ENCODE assay signal across 9 cellular contexts in the genomic region with DNA sequence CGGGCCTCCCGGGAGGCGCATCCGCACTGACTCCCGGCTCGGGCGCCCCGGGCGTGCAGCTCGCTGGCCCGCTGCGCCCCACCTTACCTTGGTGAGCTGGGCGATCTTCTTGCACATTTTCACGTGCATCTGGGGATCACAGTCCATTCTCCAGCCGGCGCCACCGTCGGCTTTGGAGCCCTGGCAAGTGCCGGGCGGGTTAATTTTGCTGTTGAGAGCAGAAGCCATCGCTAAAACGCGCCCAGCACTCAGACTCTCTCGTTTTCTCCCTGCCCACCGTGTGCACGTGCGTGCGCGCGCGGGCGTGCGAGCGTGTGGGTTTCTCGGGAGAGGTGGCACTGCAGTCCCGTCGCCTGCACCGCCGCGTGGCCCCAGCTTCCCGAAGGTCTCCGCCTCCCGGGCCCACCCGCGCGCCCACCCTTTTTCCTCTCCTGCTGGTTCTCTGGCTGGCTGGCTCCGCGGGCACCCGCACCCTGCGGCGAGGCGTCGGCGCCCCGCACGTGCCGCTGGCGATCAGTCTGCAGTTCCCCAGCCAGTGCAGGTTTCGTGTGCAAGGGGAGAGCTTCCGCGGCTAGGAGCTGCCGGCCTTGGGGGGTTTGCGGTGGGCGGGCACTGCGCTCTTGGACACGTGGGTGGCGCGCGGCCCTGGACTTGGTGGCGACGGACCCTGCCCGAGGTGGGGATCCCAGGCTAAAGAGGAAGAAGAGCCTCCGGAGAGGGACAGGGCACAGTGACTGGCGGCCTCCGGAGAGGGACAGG. TPM values are rescaled to one million over a fixed set of nuclear protein-coding genes. Genes with fewer than 3 reads are reported as not detected.
DNase-seq lines count a peak whose midpoint lies in the region; ATAC-seq and TF ChIP-seq lines count a peak whose summit lies in the region.
"Had no signal": no experiment of that assay in that cellular context is flagged by ENCODE, and none has a peak within 500 bp of the region (broad histone marks: within the 10 kb centered on the region; RNA-seq: fewer than 3 reads in every experiment).

A gene (minus strand): TSS at position 550 of the 759 bp plus-strand sequence. CDS start 322 bp downstream, at position 228.

- no peaks in the 10 kb centered on the region for H3F3A ChIP-seq in SK-N-SH (replicated peaks; ENCODE audit: insufficient read depth)

- H3K27me3 ChIP-seq in SK-N-SH (ENCODE audit: insufficient read depth) = no peaks in the 10 kb centered on the region

- DNase-seq in ELF-1 (ENCODE audit: low read depth, low spot score) (peak; percentile 44), SK-N-SH (peak; percentile 63), fibroblast of villous mesenchyme (ENCODE audit: low read depth) (no peak), osteocyte (ENCODE audit: extremely low spot score, unreplicated experiment) (no peak), NOMO-1 (lab: John Stamatoyannopoulos, UW; ENCODE audit: unreplicated experiment in 2 of 2) (no peak), NCI-H1694 (lab: John Stamatoyannopoulos, UW) (no peak)
- DNase-seq in activated CD4-positive, CD25-positive, alpha-beta regulatory T cell treated with anti-CD3 and anti-CD28 coated beads, Interleukin-2, amount 50 U/mL, for 72 hours = no peak

- no peak for ATAC-seq in HG03520 (IDR thresholded peaks at IDR 0.05; ENCODE audit: unreplicated experiment)

- H3K4me1 ChIP-seq in SK-N-SH (ENCODE audit: control insufficient read depth in 1 of 2, insufficient read depth in 2 of 2, low read depth in 1 of 2, low read length in 1 of 2) = no peaks in the 10 kb centered on the region; a peak in 2 of 4 replicates

- no peaks in the 10 kb centered on the region for H3K36me3 ChIP-seq in SK-N-SH (replicated peaks in 1 of 2; ENCODE audit: control insufficient read depth in 1 of 2, insufficient read depth in 2 of 2, low read length in 1 of 2)

- H3K9me2 ChIP-seq in SK-N-SH = no peaks in the 10 kb centered on the region

- H3K27me3 Mint-ChIP-seq in osteocyte (ENCODE audit: unreplicated experiment) = peaks cover 43% of the 10 kb centered on the region

- no peak within 1 kb of the TSS for H3K27ac Mint-ChIP-seq in osteocyte (ENCODE audit: unreplicated experiment)

- H3K9me3 ChIP-seq in SK-N-SH = no peaks in the 10 kb centered on the region

- no peak for TF ChIP-seq EP300 in SK-N-SH (IDR thresholded peaks at IDR 0.05; ENCODE audit: borderline replicate concordance in 1 of 2, low read depth in 1 of 2, low read length in 1 of 2)

- no peaks in the 10 kb centered on the region for H3K36me3 Mint-ChIP-seq in osteocyte (ENCODE audit: unreplicated experiment)

- no peaks in the 10 kb centered on the region for H3K79me2 ChIP-seq in SK-N-SH (ENCODE audit: insufficient read depth)

- 9% methylated on average over 19 of the region's 75 CpGs for WGBS in SK-N-SH (ENCODE audit: low lambda C conversion rate)

- H4K20me1 ChIP-seq in SK-N-SH (ENCODE audit: insufficient read depth) = no peaks in the 10 kb centered on the region

- peak within 1 kb of the TSS; percentile 68 for H3K4me3 Mint-ChIP-seq in osteocyte (ENCODE audit: unreplicated experiment)

- POLR2A ChIA-PET in SK-N-SH (lab: Yijun Ruan, JAX) = no interaction called here

- H3K4me2 ChIP-seq in SK-N-SH = 0 out of 2 replicates have a peak within 1 kb of the TSS, but pooled peaks have one; percentile 57
- H3K4me2 ChIP-seq: KMS-11 had no signal

- H3K4me3 ChIP-seq in SK-N-SH (ENCODE audit: low read depth in 2 of 2, low read length in 1 of 2) = peak within 1 kb of the TSS in 1 of 2 experiments; percentile 26; a peak in 2 of 4 replicates
- peak within 1 kb of the TSS; percentile 45 for H3K4me3 ChIP-seq in fibroblast of villous mesenchyme (ENCODE audit: low read depth, low read length)

- peaks cover 14% of the 10 kb centered on the region for H3K4me1 Mint-ChIP-seq in osteocyte (ENCODE audit: unreplicated experiment)

- H2AFZ ChIP-seq in SK-N-SH (ENCODE audit: low read depth) = no peak within 1 kb of the TSS

- no peak within 1 kb of the TSS for H3K27ac ChIP-seq in SK-N-SH (ENCODE audit: low read depth in 2 of 2, low read length in 1 of 2)
- H3K27ac ChIP-seq: KMS-11 had no signal

- no peak for TF ChIP-seq RAD21 in SK-N-SH (IDR thresholded peaks at IDR 0.05; ENCODE audit: low read length)

- CTCF ChIA-PET in SK-N-SH (lab: Yijun Ruan, JAX) = interaction anchor here (1.4 to 1.5 kb wide), 2 partner anchors 92 to 232 kb away, joined by 3 to 4 read pairs; no protein-coding TSS in a partner anchor

- no peak within 1 kb of the TSS for H3K9ac ChIP-seq in SK-N-SH
- H3K9ac ChIP-seq: KMS-11 had no signal

- no peak for TF ChIP-seq CTCF in SK-N-SH (IDR thresholded peaks at IDR 0.05)
- TF ChIP-seq CTCF in fibroblast of villous mesenchyme (IDR thresholded peaks at IDR 0.05; ENCODE audit: insufficient read depth, low read depth, low read length) = no peak
- no peak for TF ChIP-seq CTCF in osteocyte (IDR thresholded peaks at IDR 0.05)

- H3K9me3 Mint-ChIP-seq in osteocyte (ENCODE audit: unreplicated experiment) = no peaks in the 10 kb centered on the region

TF ChIP-seq in SK-N-SH, 30 proteins besides CTCF, POLR2A, EP300 and RAD21:
- TF ChIP-seq FOXM1 (IDR thresholded peaks at IDR 0.05; ENCODE audit: low read depth) = no peak
- TF ChIP-seq, protein P1, sequence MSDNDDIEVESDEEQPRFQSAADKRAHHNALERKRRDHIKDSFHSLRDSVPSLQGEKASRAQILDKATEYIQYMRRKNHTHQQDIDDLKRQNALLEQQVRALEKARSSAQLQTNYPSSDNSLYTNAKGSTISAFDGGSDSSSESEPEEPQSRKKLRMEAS (IDR thresholded peaks at IDR 0.05; ENCODE audit: low read depth) = 0 out of 2 replicates have a peak, but pooled peaks have one; percentile 21
- TF ChIP-seq, protein P2, sequence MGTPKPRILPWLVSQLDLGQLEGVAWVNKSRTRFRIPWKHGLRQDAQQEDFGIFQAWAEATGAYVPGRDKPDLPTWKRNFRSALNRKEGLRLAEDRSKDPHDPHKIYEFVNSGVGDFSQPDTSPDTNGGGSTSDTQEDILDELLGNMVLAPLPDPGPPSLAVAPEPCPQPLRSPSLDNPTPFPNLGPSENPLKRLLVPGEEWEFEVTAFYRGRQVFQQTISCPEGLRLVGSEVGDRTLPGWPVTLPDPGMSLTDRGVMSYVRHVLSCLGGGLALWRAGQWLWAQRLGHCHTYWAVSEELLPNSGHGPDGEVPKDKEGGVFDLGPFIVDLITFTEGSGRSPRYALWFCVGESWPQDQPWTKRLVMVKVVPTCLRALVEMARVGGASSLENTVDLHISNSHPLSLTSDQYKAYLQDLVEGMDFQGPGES (IDR thresholded peaks at IDR 0.05; ENCODE audit: low read depth, low read length) = no peak
- TF ChIP-seq ELF1 (IDR thresholded peaks at IDR 0.05) = no peak

RNA-seq across cellular contexts. Expression of the gene that starts here (rescaled TPM):
- polyA plus RNA-seq in SK-N-SH (2012; rRNA removed) = not detected in 2 replicates
- polyA plus RNA-seq in SK-N-SH (2012; cell fraction: cytosol; rRNA removed) = under 0.01 TPM in 2 replicates
- 0.04 TPM in 1 of 2 replicates, not detected in the other for polyA plus RNA-seq in SK-N-SH (2012; cell fraction: nucleus; rRNA removed)
- total RNA-seq in fibroblast of villous mesenchyme = under 0.01 TPM in 1 of 2 replicates, not detected in the other
- total RNA-seq in osteocyte = not detected in 2 replicates

Comparison
In these comparisons a context has a peak if more than half of its experiments do, and no peak if none do; other contexts are left out.
1. Peak in DNase-seq and H3K4me2 ChIP-seq in SK-N-SH; RNA of the gene not detected or under 1 TPM.